Comparison of ENCODE assay signal across 9 cellular contexts in genomic region chr6:90219168-90219985, GRCh38.
DNase-seq lines count a peak whose midpoint lies in the region; ATAC-seq and TF ChIP-seq lines count a peak whose summit lies in the region.
"Had no signal": no experiment of that assay in that cellular context is flagged by ENCODE, and none has a peak within 500 bp of the region (broad histone marks: within the 10 kb centered on the region; RNA-seq: fewer than 3 reads in every experiment).

No MANE protein-coding gene starts in this region.

- peak overlapping the region; percentile 63; the same call in 1 of the 2 replicates for H3K9ac ChIP-seq in HUES64 (ENCODE audit: low read depth, low read length)

- 61% methylated on average over 14 of the region's 14 CpGs for WGBS in HUES64

- peaks cover 4% of the 10 kb centered on the region for H3K27me3 Mint-ChIP-seq in CD4-positive, CD25-positive, alpha-beta regulatory T cell
- H3K27me3 Mint-ChIP-seq in glutamatergic neuron (ENCODE audit: unreplicated experiment) = peaks cover 2% of the 10 kb centered on the region

- H3K9me3 Mint-ChIP-seq in CD4-positive, CD25-positive, alpha-beta regulatory T cell = peaks cover 3 to 11% (median 7%) of the 10 kb centered on the region in 7 donors
- peaks cover 3% of the 10 kb centered on the region for H3K9me3 Mint-ChIP-seq in glutamatergic neuron (ENCODE audit: unreplicated experiment)
- H3K9me3 Mint-ChIP-seq: nephron had no signal

- no peaks in the 10 kb centered on the region for H3K36me3 ChIP-seq in CD4-positive, CD25-positive, alpha-beta regulatory T cell (ENCODE audit: control insufficient read depth, insufficient read depth, low read length)
- no peaks in the 10 kb centered on the region for H3K36me3 ChIP-seq in HUES64 (ENCODE audit: insufficient read depth, low read length)

- H3K4me3 ChIP-seq in CD4-positive, CD25-positive, alpha-beta regulatory T cell (ENCODE audit: low read depth, low read length) = peak overlapping the region; percentile 26
- H3K4me3 ChIP-seq in HUES64 (ENCODE audit: low read length) = peak overlapping the region; percentile 5; the same call in 1 of the 2 replicates

- peak; percentile 20 to 29 for ATAC-seq in CD4-positive, CD25-positive, alpha-beta regulatory T cell (ENCODE audit: low read depth in 2 of 2)
- ATAC-seq in HG02884 (IDR thresholded peaks at IDR 0.05; ENCODE audit: unreplicated experiment) = no peak

- H3K4me1 Mint-ChIP-seq in CD4-positive, CD25-positive, alpha-beta regulatory T cell = peaks cover 5 to 27% (median 11%) of the 10 kb centered on the region in 4 donors
- peaks cover 14% of the 10 kb centered on the region for H3K4me1 Mint-ChIP-seq in glutamatergic neuron (ENCODE audit: low read depth, unreplicated experiment)

- H3K36me3 Mint-ChIP-seq in CD4-positive, CD25-positive, alpha-beta regulatory T cell = peaks cover 16% of the 10 kb centered on the region
- H3K36me3 Mint-ChIP-seq in glutamatergic neuron (ENCODE audit: unreplicated experiment) = peaks cover 12% of the 10 kb centered on the region

- peaks cover 17% of the 10 kb centered on the region for H3K4me1 ChIP-seq in CD4-positive, CD25-positive, alpha-beta regulatory T cell (ENCODE audit: control insufficient read depth, insufficient read depth, low read length, poor library complexity, severe bottlenecking)
- peaks cover 63% of the 10 kb centered on the region for H3K4me1 ChIP-seq in HUES64 (ENCODE audit: insufficient read depth, low read length)

- DNase-seq in CD4-positive, CD25-positive, alpha-beta regulatory T cell = no peak
- DNase-seq in SW480 (ENCODE audit: low spot score) (peak; percentile 4), glutamatergic neuron (peak; percentile 27), renal cortical epithelial cell (ENCODE audit: low read depth) (peak; percentile 59), cortex of kidney (lab: John Stamatoyannopoulos, UW) (no peak)
- no peak for DNase-seq in effector CD8-positive, alpha-beta T cell (lab: John Stamatoyannopoulos, UW)

- H3K27ac ChIP-seq in CD4-positive, CD25-positive, alpha-beta regulatory T cell (ENCODE audit: insufficient read depth, low read length, poor library complexity, severe bottlenecking) = no peak overlapping the region
- H3K27ac ChIP-seq in HUES64 (ENCODE audit: low read depth, low read length) = peak overlapping the region; percentile 90

- no peak overlapping the region for H3K27ac Mint-ChIP-seq in CD4-positive, CD25-positive, alpha-beta regulatory T cell
- no peak overlapping the region for H3K27ac Mint-ChIP-seq in glutamatergic neuron (ENCODE audit: unreplicated experiment)
- H3K27ac Mint-ChIP-seq: nephron had no signal

- no peaks in the 10 kb centered on the region for H3K27me3 ChIP-seq in CD4-positive, CD25-positive, alpha-beta regulatory T cell (ENCODE audit: control insufficient read depth, insufficient read depth, low read length)
- no peaks in the 10 kb centered on the region for H3K27me3 ChIP-seq in HUES64 (ENCODE audit: insufficient read depth, low read length)

- H3K9me3 ChIP-seq in CD4-positive, CD25-positive, alpha-beta regulatory T cell (ENCODE audit: control insufficient read depth in 2 of 2, low read length in 2 of 2) = peaks cover 0 to 8% of the 10 kb centered on the region in 2 experiments
- H3K9me3 ChIP-seq in HUES64 (ENCODE audit: insufficient read depth, low read depth, low read length) = peaks cover 18% of the 10 kb centered on the region

- no peak for TF ChIP-seq CTCF in glutamatergic neuron (IDR thresholded peaks at IDR 0.05; ENCODE audit: partially characterized antibody, unreplicated experiment)

- H3K4me3 Mint-ChIP-seq in CD4-positive, CD25-positive, alpha-beta regulatory T cell = no peak overlapping the region
- no peak overlapping the region for H3K4me3 Mint-ChIP-seq in glutamatergic neuron (ENCODE audit: unreplicated experiment)
- H3K4me3 Mint-ChIP-seq: nephron had no signal

Comparison
In these comparisons a context has a peak if more than half of its experiments do, and no peak if none do; other contexts are left out.
1. DNase-seq: peak in SW480 (single experiment), glutamatergic neuron (single experiment) and renal cortical epithelial cell (single experiment); none in CD4-positive, CD25-positive, alpha-beta regulatory T cell (0 of 3), cortex of kidney (single experiment) and effector CD8-positive, alpha-beta T cell (single experiment).